Comparison of ENCODE assay signal across 8 cellular contexts in genomic region chr17:57130708-57131461, GRCh38. TPM values are rescaled to one million over a fixed set of nuclear protein-coding genes. Genes with fewer than 3 reads are reported as not detected.
DNase-seq lines count a peak whose midpoint lies in the region; ATAC-seq lines count a peak whose summit lies in the region.

No MANE protein-coding gene starts in this region.

- CTCF ChIA-PET in activated CD4-positive, alpha-beta memory T cell treated with anti-CD3 and anti-CD28 coated beads for 36 hours (lab: Charles Lee), result interaction anchor here (0.6 to 2.9 kb wide), 4 partner anchors 15 to 703 kb away, joined by 4 to 16 read pairs (median 4); no protein-coding TSS in a partner anchor

- no peak overlapping the region for H3K14ac ChIP-seq in mesenchymal stem cell (ENCODE audit: low read length in 2 of 2)

- H3K23ac ChIP-seq in mesenchymal stem cell (ENCODE audit: low read length in 2 of 2), result no peak overlapping the region

- POLR2A ChIA-PET in activated CD4-positive, alpha-beta memory T cell treated with anti-CD3 and anti-CD28 coated beads for 36 hours (lab: Charles Lee), result no interaction called here

- H3K4me3 ChIP-seq in mesenchymal stem cell (ENCODE audit: insufficient read depth in 1 of 2, low read depth in 1 of 2, low read length in 2 of 2), result peak overlapping the region in 1 of 2 experiments; percentile 49

- no peak overlapping the region for H3K27ac ChIP-seq in mesenchymal stem cell (ENCODE audit: low read length, poor library complexity, severe bottlenecking)

- DNase-seq in COR-L47 (lab: John Stamatoyannopoulos, UW), result peak; percentile 71
- peak; percentile 38 to 86 for DNase-seq in NCI-H526 (lab: John Stamatoyannopoulos, UW)
- peak; percentile 86 for DNase-seq in activated CD4-positive, alpha-beta memory T cell treated with anti-CD3 and anti-CD28 coated beads for 36 hours
- DNase-seq in ecto neural progenitor cell (ENCODE audit: low spot score), result peak; percentile 91
- DNase-seq in mesenchymal stem cell, result peak; percentile 74
- DNase-seq in stimulated activated CD8-positive, alpha-beta memory T cell treated with anti-CD3 and anti-CD28 coated beads, Interleukin-15, amount 100 ng/mL, for 24 hours (ENCODE audit: low read depth), result peak; percentile 46

- no peak overlapping the region for H2AFZ ChIP-seq in mesenchymal stem cell (ENCODE audit: low read depth, low read length)

- H3K4me1 Mint-ChIP-seq in activated CD4-positive, alpha-beta memory T cell treated with anti-CD3 and anti-CD28 coated beads for 36 hours (ENCODE audit: low read depth), result peaks cover 4% of the 10 kb centered on the region

- H2BK5ac ChIP-seq in mesenchymal stem cell (ENCODE audit: low read depth, low read length, poor library complexity, severe bottlenecking), result no peak overlapping the region

- no peak overlapping the region for H4K8ac ChIP-seq in mesenchymal stem cell (ENCODE audit: low read length)

- H3K9me3 Mint-ChIP-seq in activated CD4-positive, alpha-beta memory T cell treated with anti-CD3 and anti-CD28 coated beads for 36 hours, result no peaks in the 10 kb centered on the region

- H3K9me3 ChIP-seq in mesenchymal stem cell (ENCODE audit: control insufficient read depth, low read length), result no peaks in the 10 kb centered on the region

- H3K4ac ChIP-seq in mesenchymal stem cell (ENCODE audit: low read depth in 1 of 2, low read length in 2 of 2), result no peak overlapping the region

- ATAC-seq in HG03342 (IDR thresholded peaks at IDR 0.05; ENCODE audit: unreplicated experiment), result peak; percentile 49
- ATAC-seq in HG02884 (IDR thresholded peaks at IDR 0.05; ENCODE audit: unreplicated experiment), result no peak

- H3K27me3 Mint-ChIP-seq in activated CD4-positive, alpha-beta memory T cell treated with anti-CD3 and anti-CD28 coated beads for 36 hours, result no peaks in the 10 kb centered on the region

- H3K36me3 ChIP-seq in mesenchymal stem cell (ENCODE audit: control insufficient read depth in 1 of 2, insufficient read depth in 2 of 2, low read depth in 1 of 2, low read length in 2 of 2), result peaks cover 0 to 2% of the 10 kb centered on the region in 2 experiments

- H4K91ac ChIP-seq in mesenchymal stem cell (ENCODE audit: low read length), result no peak overlapping the region

- H3K27ac Mint-ChIP-seq in activated CD4-positive, alpha-beta memory T cell treated with anti-CD3 and anti-CD28 coated beads for 36 hours, result no peak overlapping the region

- H3K4me2 ChIP-seq in mesenchymal stem cell (ENCODE audit: low read length, poor library complexity, severe bottlenecking), result peak overlapping the region; percentile 54

- no peak overlapping the region for H2AK5ac ChIP-seq in mesenchymal stem cell (ENCODE audit: low read length, severe bottlenecking)

- no peak overlapping the region for H3K4me3 Mint-ChIP-seq in activated CD4-positive, alpha-beta memory T cell treated with anti-CD3 and anti-CD28 coated beads for 36 hours

- H3K9ac ChIP-seq in mesenchymal stem cell (ENCODE audit: low read length), result no peak overlapping the region

- peaks cover 6 to 28% of the 10 kb centered on the region in 2 experiments for H3K27me3 ChIP-seq in mesenchymal stem cell (ENCODE audit: control insufficient read depth in 1 of 2, insufficient read depth in 1 of 2, low read length in 2 of 2)

- H3K79me1 ChIP-seq in mesenchymal stem cell (replicated peaks; ENCODE audit: low read length, poor library complexity, severe bottlenecking), result no peaks in the 10 kb centered on the region

- intact Hi-C loops in activated CD4-positive, alpha-beta memory T cell treated with anti-CD3 and anti-CD28 coated beads for 36 hours (cut with micrococcal nuclease), result loop anchor here (1.0 to 10.0 kb wide), 6 partner anchors 111 to 982 kb away; no protein-coding TSS in a partner anchor

- H2BK12ac ChIP-seq in mesenchymal stem cell (ENCODE audit: low read length in 2 of 2), result no peak overlapping the region

- H2BK120ac ChIP-seq in mesenchymal stem cell (ENCODE audit: low read depth, low read length), result no peak overlapping the region

- no peak overlapping the region for H3K18ac ChIP-seq in mesenchymal stem cell (ENCODE audit: low read depth in 1 of 2, low read length in 2 of 2)

- WGBS in mesenchymal stem cell, result 34% methylated on average over 11 of the region's 16 CpGs

- no peak overlapping the region for H2BK15ac ChIP-seq in mesenchymal stem cell (ENCODE audit: low read depth, poor library complexity, severe bottlenecking)

- no peaks in the 10 kb centered on the region for H3K4me1 ChIP-seq in mesenchymal stem cell (ENCODE audit: control insufficient read depth, insufficient read depth, low read depth, low read length)

- no peaks in the 10 kb centered on the region for H3K36me3 Mint-ChIP-seq in activated CD4-positive, alpha-beta memory T cell treated with anti-CD3 and anti-CD28 coated beads for 36 hours

RNA-seq across cellular contexts. Expression of gene AKAP1, which starts 45.8 kb away (rescaled TPM):
- total RNA-seq in activated CD4-positive, alpha-beta memory T cell treated with anti-CD3 and anti-CD28 coated beads for 36 hours, result 10 to 100 TPM; 24.5 to 30.8 TPM
- polyA plus RNA-seq in mesenchymal stem cell (2013, experiment 1 of 2), result 8.5 TPM
- 8.3 TPM for polyA plus RNA-seq in mesenchymal stem cell (2013, experiment 2 of 2)
